ENCODE assay signal across 33 cellular contexts in genomic region chr22:31919730-31920129, GRCh38.
"Had no signal": no experiment of that assay in that cellular context is flagged by ENCODE, and none has a peak within 500 bp of the region (broad histone marks: within the 10 kb centered on the region; RNA-seq: fewer than 3 reads in every experiment).

No MANE protein-coding gene starts in this region.

- H3K27ac ChIP-seq: body of pancreas, breast epithelium, PC-9, RWPE1, WERI-Rb-1 had no signal

- H3K27me3 ChIP-seq: body of pancreas, breast epithelium had no signal

- H3K9me3 ChIP-seq: body of pancreas, breast epithelium had no signal

- ATAC-seq: activated CD8-positive, alpha-beta memory T cell treated with anti-CD3 and anti-CD28 coated beads, Interleukin-2, amount 10 ng/mL, durations not matched to agents 7 days and 5 days; body of pancreas; Right ventricle myocardium inferior had no signal

- H3K4me3 Mint-ChIP-seq: activated CD4-positive, alpha-beta memory T cell treated with anti-CD3 and anti-CD28 coated beads, Interleukin-2, amount 10 ng/mL, durations not matched to agents 7 days and 5 days; activated CD8-positive, alpha-beta memory T cell treated with anti-CD3 and anti-CD28 coated beads, Interleukin-2, amount 10 ng/mL, durations not matched to agents 7 days and 5 days; activated naive CD4-positive, alpha-beta T cell treated with anti-CD3 and anti-CD28 coated beads, Interleukin-2, amount 50 U/mL, for 24 hours; activated naive CD8-positive, alpha-beta T cell treated with anti-CD3 and anti-CD28 coated beads, Interleukin-2, amount 10 ng/mL, durations not matched to agents 7 days and 5 days had no signal

- H3K4me1 Mint-ChIP-seq: activated naive CD4-positive, alpha-beta T cell treated with anti-CD3 and anti-CD28 coated beads, Interleukin-2, amount 50 U/mL, for 24 hours had no signal

- DNase-seq: activated CD4-positive, alpha-beta memory T cell treated with anti-CD3 and anti-CD28 coated beads, Interleukin-2, amount 10 ng/mL, durations not matched to agents 7 days and 5 days; activated CD4-positive, alpha-beta T cell treated with anti-CD3 and anti-CD28 coated beads for 1 hour; activated CD4-positive, alpha-beta T cell treated with anti-CD3 and anti-CD28 coated beads for 48 hours; activated CD4-positive, CD25-positive, alpha-beta regulatory T cell; activated CD8-positive, alpha-beta memory T cell treated with anti-CD3 and anti-CD28 coated beads for 24 hours; activated CD8-positive, alpha-beta memory T cell treated with anti-CD3 and anti-CD28 coated beads, Interleukin-2, amount 10 ng/mL, durations not matched to agents 7 days and 5 days; activated CD8-positive, alpha-beta memory T cell treated with anti-CD3 and anti-CD28 coated beads, Interleukin-2, amount 50 U/mL, for 48 hours; activated effector memory CD4-positive, alpha-beta T cell treated with anti-CD3 and anti-CD28 coated beads, Interleukin-2, amount 50 U/mL, for 16 hours; activated naive CD4-positive, alpha-beta T cell treated with Interleukin-2 at 50 U/mL for 16 hours; activated naive CD8-positive, alpha-beta T cell treated with anti-CD3 and anti-CD28 coated beads, Interleukin-2, amount 10 ng/mL, durations not matched to agents 7 days and 5 days; activated T-cell treated with anti-CD3 and anti-CD28 coated beads, Interleukin-2, amount 50 U/mL, for 48 hours; amygdala; body of pancreas; Kasumi-1; KG1; MM.1S; MV-4-11; NCI-H1092; NCI-H1436 treated with DMSO at 0.1 percent for 48 hours; NCI-H1694 treated with DMSO at 0.1 percent for 48 hours; NCI-H2029; NCI-H510A treated with DMSO at 0.1 percent for 48 hours; NCI-H526 treated with DMSO at 0.1 percent for 48 hours; NCI-H774; PC-9; SIG-M5; T-helper 1 cell; T1000; WERI-Rb-1 had no signal

- H3K36me3 Mint-ChIP-seq: activated CD8-positive, alpha-beta memory T cell treated with anti-CD3 and anti-CD28 coated beads, Interleukin-2, amount 10 ng/mL, durations not matched to agents 7 days and 5 days; activated naive CD4-positive, alpha-beta T cell treated with anti-CD3 and anti-CD28 coated beads, Interleukin-2, amount 50 U/mL, for 24 hours; activated naive CD8-positive, alpha-beta T cell treated with anti-CD3 and anti-CD28 coated beads, Interleukin-2, amount 10 ng/mL, durations not matched to agents 7 days and 5 days had no signal

- H3K27me3 Mint-ChIP-seq: activated naive CD4-positive, alpha-beta T cell treated with anti-CD3 and anti-CD28 coated beads, Interleukin-2, amount 50 U/mL, for 24 hours had no signal

- H3K27ac Mint-ChIP-seq: activated CD4-positive, alpha-beta memory T cell treated with anti-CD3 and anti-CD28 coated beads, Interleukin-2, amount 10 ng/mL, durations not matched to agents 7 days and 5 days; activated CD8-positive, alpha-beta memory T cell treated with anti-CD3 and anti-CD28 coated beads, Interleukin-2, amount 10 ng/mL, durations not matched to agents 7 days and 5 days; activated naive CD4-positive, alpha-beta T cell treated with anti-CD3 and anti-CD28 coated beads, Interleukin-2, amount 50 U/mL, for 24 hours; activated naive CD8-positive, alpha-beta T cell treated with anti-CD3 and anti-CD28 coated beads, Interleukin-2, amount 10 ng/mL, durations not matched to agents 7 days and 5 days had no signal
